Comparison of ENCODE assay signal across 8 cellular contexts in genomic region chr20:25039697-25040437, GRCh38. TPM values are rescaled to one million over a fixed set of nuclear protein-coding genes. Genes with fewer than 3 reads are reported as not detected.
DNase-seq lines count a peak whose midpoint lies in the region; ATAC-seq, FAIRE-seq and TF ChIP-seq lines count a peak whose summit lies in the region.

No MANE protein-coding gene starts in this region.

- no peak overlapping the region for H3K9ac ChIP-seq in HepG2 (ENCODE audit: insufficient read depth, low read depth, low read length)

- H2AFZ ChIP-seq in HepG2 (ENCODE audit: low read length) = no peak overlapping the region

- no peak for TF ChIP-seq POLR2A in HepG2 (IDR thresholded peaks at IDR 0.05; ENCODE audit: insufficient read depth in 1 of 2, low read depth in 2 of 2, low read length in 2 of 2)
- TF ChIP-seq POLR2A in suprapubic skin (IDR thresholded peaks at IDR 0.05) = no peak

- H3K79me2 ChIP-seq in HepG2 (ENCODE audit: insufficient read depth, low read length) = no peaks in the 10 kb centered on the region

- POLR2A ChIA-PET in HepG2 (lab: Yijun Ruan, JAX) = interaction anchor here (1.2 kb wide), 1 partner anchor 15 kb away, joined by 4 read pairs; no protein-coding TSS in a partner anchor

- H3K4me1 ChIP-seq in HepG2 (ENCODE audit: insufficient read depth, low read length) (peaks cover 39% of the 10 kb centered on the region), suprapubic skin (peaks cover 86% of the 10 kb centered on the region)

- intact Hi-C loops in HepG2 (cut with micrococcal nuclease; ENCODE audit: unreplicated experiment) = no loop called here

- H3K36me3 ChIP-seq in MG63 (no peaks in the 10 kb centered on the region), HepG2 (replicated peaks in 1 of 2; ENCODE audit: control insufficient read depth in 1 of 2, insufficient read depth in 2 of 2, low read length in 2 of 2) (no peaks in the 10 kb centered on the region), suprapubic skin (no peaks in the 10 kb centered on the region)

- no peak overlapping the region for H3K4me2 ChIP-seq in HepG2 (ENCODE audit: low read depth, low read length)

- no peak for FAIRE-seq in HepG2 (lab: Jason Lieb, UNC)

- WGBS in HepG2 (ENCODE audit: low lambda C conversion rate) = 58% methylated on average over 9 of the region's 9 CpGs
- 9% methylated on average over 9 of the region's 9 CpGs for WGBS in suprapubic skin

- no peaks in the 10 kb centered on the region for H3K9me3 ChIP-seq in MG63
- H3K9me3 ChIP-seq in HepG2 (ENCODE audit: low read length) = no peaks in the 10 kb centered on the region
- H3K9me3 ChIP-seq in suprapubic skin = no peaks in the 10 kb centered on the region

- H3K4me3 ChIP-seq in MG63 = no peak overlapping the region
- H3K4me3 ChIP-seq in HepG2 (replicated peaks in 1 of 3; ENCODE audit: insufficient read depth in 1 of 3, low read depth in 2 of 3, low read length in 3 of 3) = no peak overlapping the region
- H3K4me3 ChIP-seq in suprapubic skin = no peak overlapping the region

- peak; percentile 94 for DNase-seq in MG63
- peak; percentile 89 for DNase-seq in cerebellar cortex (ENCODE audit: low spot score)
- DNase-seq in HepG2 (ENCODE audit: low spot score) = no peak
- DNase-seq in suprapubic skin (ENCODE audit: low spot score in 2 of 2) = peak; percentile 90 to 91
- no peak for DNase-seq in SKM-1 (lab: John Stamatoyannopoulos, UW; ENCODE audit: unreplicated experiment)
- DNase-seq in NCI-H1436 treated with DMSO at 0.1 percent for 48 hours (lab: John Stamatoyannopoulos, UW) = no peak
- no peak for DNase-seq in effector CD4-positive, alpha-beta T cell

- CTCF ChIA-PET in HepG2 (lab: Yijun Ruan, JAX; ENCODE audit: low intra/inter-chr PET ratio, low total read pairs) = no interaction called here

- TF ChIP-seq EP300 in HepG2 (IDR thresholded peaks at IDR 0.05; ENCODE audit: low read depth in 2 of 2, low read length in 2 of 2) = no peak
- TF ChIP-seq EP300 in HepG2 (CRISPR knock-in tag; IDR thresholded peaks at IDR 0.05; ENCODE audit: borderline replicate concordance) = no peak
- peak; percentile 40 for TF ChIP-seq EP300 in suprapubic skin (IDR thresholded peaks at IDR 0.05)

- TF ChIP-seq RAD21 in HepG2 (CRISPR knock-in tag; IDR thresholded peaks at IDR 0.05) = no peak

- no peak overlapping the region for H3K27ac ChIP-seq in HepG2 (ENCODE audit: extremely low read length, insufficient read depth, low read length)
- H3K27ac ChIP-seq in suprapubic skin = peak overlapping the region; percentile 90

- in situ Hi-C loops in HepG2 (cut with HindIII; ENCODE audit: extremely low pct_ligation_motif_present, low pct_unique_long_range_greater_than_20kb) = no loop called here

- ATAC-seq in HepG2 (no peak), HG02798 (IDR thresholded peaks at IDR 0.05; ENCODE audit: poor library complexity, unreplicated experiment) (no peak)

- H3K27me3 ChIP-seq in MG63 = no peaks in the 10 kb centered on the region
- H3K27me3 ChIP-seq in HepG2 (ENCODE audit: control insufficient read depth in 1 of 2, insufficient read depth in 2 of 2, low read length in 2 of 2) = peaks cover 0 to 5% of the 10 kb centered on the region in 2 experiments; a peak in 1 of 5 replicates
- no peaks in the 10 kb centered on the region for H3K27me3 ChIP-seq in suprapubic skin

- TF ChIP-seq CTCF in HepG2 (CRISPR knock-in tag; IDR thresholded peaks at IDR 0.05) (no peak), suprapubic skin (IDR thresholded peaks at IDR 0.05) (no peak)

- H4K20me1 ChIP-seq in HepG2 (ENCODE audit: insufficient read depth, low read length) = no peaks in the 10 kb centered on the region

- no TSS peak for BruUV-seq in HepG2 (replicated peaks; lab: Mats Ljungman, UMichigan)

TF ChIP-seq in HepG2, 621 proteins besides CTCF, POLR2A, EP300 and RAD21 (continues in another document):
- TF ChIP-seq MTF2 (CRISPR knock-in tag; IDR thresholded peaks at IDR 0.05; ENCODE audit: borderline replicate concordance) = no peak

RNA-seq across cellular contexts. Expression of gene ACSS1, which starts 18.1 kb away (rescaled TPM):
- total RNA-seq in MG63 (2014; rRNA removed; shearing (Covaris generic); ENCODE audit: low replicate concordance) = 0.10 TPM in 1 of 2 replicates, not detected in the other
- total RNA-seq in HepG2 (2016; rRNA removed; fragmentation: Illumina TruSeq; extraction: Trizol) (38.2 and 41.6 TPM in 2 replicates), suprapubic skin (10 to 100 TPM; 29.0 to 80.0 (median 47.6) TPM)
- 8.4 and 9.3 TPM in 2 replicates for total RNA-seq in HepG2 (2016; cell fraction: cytosol; rRNA removed; fragmentation: Illumina TruSeq; extraction: Trizol; ENCODE audit: low read depth)
- 34.8 and 43.4 TPM in 2 replicates for total RNA-seq in HepG2 (2016; cell fraction: insoluble cytoplasmic fraction; rRNA removed; fragmentation: Illumina TruSeq; extraction: Trizol)
- total RNA-seq in HepG2 (2016; cell fraction: membrane; rRNA removed; fragmentation: Illumina TruSeq; extraction: Trizol) = 13.0 and 13.5 TPM in 2 replicates
- 42.3 and 48.2 TPM in 2 replicates for total RNA-seq in HepG2 (2016; cell fraction: nucleus; rRNA removed; fragmentation: Illumina TruSeq; extraction: Trizol)
- polyA plus RNA-seq in HepG2 (2011; rRNA removed) = 15.2 and 23.3 TPM in 2 replicates
- polyA plus RNA-seq in HepG2 (2011; cell fraction: cytosol; rRNA removed) = 16.5 and 17.1 TPM in 2 replicates
- 43.9 and 56.8 TPM in 2 replicates for polyA plus RNA-seq in HepG2 (2011; cell fraction: nucleus; rRNA removed)
- 4.3 and 9.3 TPM in 2 replicates for polyA plus RNA-seq in HepG2 (2012)
- 3.2 and 3.4 TPM in 2 replicates for polyA plus RNA-seq in HepG2 (2016; cell fraction: cytosol; fragmentation: Illumina TruSeq; extraction: Trizol; ENCODE audit: low read depth)
- polyA plus RNA-seq in HepG2 (2016; cell fraction: insoluble cytoplasmic fraction; fragmentation: Illumina TruSeq; extraction: Trizol; ENCODE audit: low read depth) = 47.8 and 50.2 TPM in 2 replicates
- 9.9 TPM in 2 replicates for polyA plus RNA-seq in HepG2 (2016; cell fraction: membrane; fragmentation: Illumina TruSeq; extraction: Trizol; ENCODE audit: low read depth)
- 98.7 and 99.6 TPM in 2 replicates for polyA plus RNA-seq in HepG2 (2016; cell fraction: nucleus; fragmentation: Illumina TruSeq; extraction: Trizol; ENCODE audit: insufficient read depth, low read depth)
- polyA minus RNA-seq in HepG2 (2011; rRNA and poly(A)+ RNA removed; ENCODE audit: low replicate concordance) = 0.07 and 45.1 TPM in 2 replicates
- polyA minus RNA-seq in HepG2 (2011; cell fraction: cytosol; rRNA and poly(A)+ RNA removed) = 11.7 and 16.0 TPM in 2 replicates
- 13.9 and 19.8 TPM in 2 replicates for polyA minus RNA-seq in HepG2 (2011; cell fraction: nucleus; rRNA and poly(A)+ RNA removed)

RNA-seq across cellular contexts. Expression of gene VSX1, which starts 42.1 kb away (rescaled TPM):
- not detected in 2 replicates for total RNA-seq in MG63 (2014; rRNA removed; shearing (Covaris generic); ENCODE audit: low replicate concordance)
- total RNA-seq in HepG2 (2016; rRNA removed; fragmentation: Illumina TruSeq; extraction: Trizol) (not detected in 2 replicates), suprapubic skin (not detected)
- not detected in 2 replicates for total RNA-seq in HepG2 (2016; cell fraction: cytosol; rRNA removed; fragmentation: Illumina TruSeq; extraction: Trizol; ENCODE audit: low read depth)
- not detected in 2 replicates for total RNA-seq in HepG2 (2016; cell fraction: insoluble cytoplasmic fraction; rRNA removed; fragmentation: Illumina TruSeq; extraction: Trizol)
- not detected in 2 replicates for total RNA-seq in HepG2 (2016; cell fraction: membrane; rRNA removed; fragmentation: Illumina TruSeq; extraction: Trizol)
- total RNA-seq in HepG2 (2016; cell fraction: nucleus; rRNA removed; fragmentation: Illumina TruSeq; extraction: Trizol) = not detected in 2 replicates
- polyA plus RNA-seq in HepG2 (2011; rRNA removed) = 0.04 and 0.05 TPM in 2 replicates
- polyA plus RNA-seq in HepG2 (2011; cell fraction: cytosol; rRNA removed) = not detected in 2 replicates
- polyA plus RNA-seq in HepG2 (2011; cell fraction: nucleus; rRNA removed) = 0.06 and 0.14 TPM in 2 replicates
- polyA plus RNA-seq in HepG2 (2012) = not detected in 2 replicates
- not detected in 2 replicates for polyA plus RNA-seq in HepG2 (2016; cell fraction: cytosol; fragmentation: Illumina TruSeq; extraction: Trizol; ENCODE audit: low read depth)
- polyA plus RNA-seq in HepG2 (2016; cell fraction: insoluble cytoplasmic fraction; fragmentation: Illumina TruSeq; extraction: Trizol; ENCODE audit: low read depth) = not detected in 2 replicates
- not detected in 2 replicates for polyA plus RNA-seq in HepG2 (2016; cell fraction: membrane; fragmentation: Illumina TruSeq; extraction: Trizol; ENCODE audit: low read depth)
- polyA plus RNA-seq in HepG2 (2016; cell fraction: nucleus; fragmentation: Illumina TruSeq; extraction: Trizol; ENCODE audit: insufficient read depth, low read depth) = not detected in 2 replicates
- not detected in 2 replicates for polyA minus RNA-seq in HepG2 (2011; rRNA and poly(A)+ RNA removed; ENCODE audit: low replicate concordance)
- not detected in 2 replicates for polyA minus RNA-seq in HepG2 (2011; cell fraction: cytosol; rRNA and poly(A)+ RNA removed)
- polyA minus RNA-seq in HepG2 (2011; cell fraction: nucleus; rRNA and poly(A)+ RNA removed) = 0.75 TPM in 1 of 2 replicates, not detected in the other

RNA-seq across cellular contexts. Expression of gene APMAP, which starts 47.3 kb away (rescaled TPM):
- 54.3 and 80.3 TPM in 2 replicates for total RNA-seq in MG63 (2014; rRNA removed; shearing (Covaris generic); ENCODE audit: low replicate concordance)
- total RNA-seq in HepG2 (2016; rRNA removed; fragmentation: Illumina TruSeq; extraction: Trizol) (96.9 and 214 TPM in 2 replicates), suprapubic skin (10 to 100 TPM; 61.8 to 89.3 (median 69.9) TPM)
- total RNA-seq in HepG2 (2016; cell fraction: cytosol; rRNA removed; fragmentation: Illumina TruSeq; extraction: Trizol; ENCODE audit: low read depth) = 20.1 and 22.7 TPM in 2 replicates
- total RNA-seq in HepG2 (2016; cell fraction: insoluble cytoplasmic fraction; rRNA removed; fragmentation: Illumina TruSeq; extraction: Trizol) = 98.2 and 226 TPM in 2 replicates
- 41.7 and 44.7 TPM in 2 replicates for total RNA-seq in HepG2 (2016; cell fraction: membrane; rRNA removed; fragmentation: Illumina TruSeq; extraction: Trizol)
- 175 and 197 TPM in 2 replicates for total RNA-seq in HepG2 (2016; cell fraction: nucleus; rRNA removed; fragmentation: Illumina TruSeq; extraction: Trizol)
- polyA plus RNA-seq in HepG2 (2011; rRNA removed) = 168 and 177 TPM in 2 replicates
- 161 and 178 TPM in 2 replicates for polyA plus RNA-seq in HepG2 (2011; cell fraction: cytosol; rRNA removed)
- polyA plus RNA-seq in HepG2 (2011; cell fraction: nucleus; rRNA removed) = 60.9 and 87.7 TPM in 2 replicates
- 152 and 183 TPM in 2 replicates for polyA plus RNA-seq in HepG2 (2012)
- 19.3 and 19.6 TPM in 2 replicates for polyA plus RNA-seq in HepG2 (2016; cell fraction: cytosol; fragmentation: Illumina TruSeq; extraction: Trizol; ENCODE audit: low read depth)
- 91.9 and 93.0 TPM in 2 replicates for polyA plus RNA-seq in HepG2 (2016; cell fraction: insoluble cytoplasmic fraction; fragmentation: Illumina TruSeq; extraction: Trizol; ENCODE audit: low read depth)
- 31.8 and 32.4 TPM in 2 replicates for polyA plus RNA-seq in HepG2 (2016; cell fraction: membrane; fragmentation: Illumina TruSeq; extraction: Trizol; ENCODE audit: low read depth)
- polyA plus RNA-seq in HepG2 (2016; cell fraction: nucleus; fragmentation: Illumina TruSeq; extraction: Trizol; ENCODE audit: insufficient read depth, low read depth) = 261 and 268 TPM in 2 replicates
- polyA minus RNA-seq in HepG2 (2011; rRNA and poly(A)+ RNA removed; ENCODE audit: low replicate concordance) = 27.2 and 96.2 TPM in 2 replicates
- polyA minus RNA-seq in HepG2 (2011; cell fraction: cytosol; rRNA and poly(A)+ RNA removed) = 41.4 and 51.0 TPM in 2 replicates
- 33.6 and 47.4 TPM in 2 replicates for polyA minus RNA-seq in HepG2 (2011; cell fraction: nucleus; rRNA and poly(A)+ RNA removed)

Comparison
In these comparisons a context has a peak if more than half of its experiments do, and no peak if none do; other contexts are left out.
1. DNase-seq: peak in MG63 (single experiment), cerebellar cortex (single experiment) and suprapubic skin (2 of 2); none in HepG2 (single experiment), SKM-1 (single experiment), NCI-H1436 treated with DMSO at 0.1 percent for 48 hours (single experiment) and effector CD4-positive, alpha-beta T cell (single experiment).